10 cellular contexts compared by ENCODE assay signal in the genomic region with DNA sequence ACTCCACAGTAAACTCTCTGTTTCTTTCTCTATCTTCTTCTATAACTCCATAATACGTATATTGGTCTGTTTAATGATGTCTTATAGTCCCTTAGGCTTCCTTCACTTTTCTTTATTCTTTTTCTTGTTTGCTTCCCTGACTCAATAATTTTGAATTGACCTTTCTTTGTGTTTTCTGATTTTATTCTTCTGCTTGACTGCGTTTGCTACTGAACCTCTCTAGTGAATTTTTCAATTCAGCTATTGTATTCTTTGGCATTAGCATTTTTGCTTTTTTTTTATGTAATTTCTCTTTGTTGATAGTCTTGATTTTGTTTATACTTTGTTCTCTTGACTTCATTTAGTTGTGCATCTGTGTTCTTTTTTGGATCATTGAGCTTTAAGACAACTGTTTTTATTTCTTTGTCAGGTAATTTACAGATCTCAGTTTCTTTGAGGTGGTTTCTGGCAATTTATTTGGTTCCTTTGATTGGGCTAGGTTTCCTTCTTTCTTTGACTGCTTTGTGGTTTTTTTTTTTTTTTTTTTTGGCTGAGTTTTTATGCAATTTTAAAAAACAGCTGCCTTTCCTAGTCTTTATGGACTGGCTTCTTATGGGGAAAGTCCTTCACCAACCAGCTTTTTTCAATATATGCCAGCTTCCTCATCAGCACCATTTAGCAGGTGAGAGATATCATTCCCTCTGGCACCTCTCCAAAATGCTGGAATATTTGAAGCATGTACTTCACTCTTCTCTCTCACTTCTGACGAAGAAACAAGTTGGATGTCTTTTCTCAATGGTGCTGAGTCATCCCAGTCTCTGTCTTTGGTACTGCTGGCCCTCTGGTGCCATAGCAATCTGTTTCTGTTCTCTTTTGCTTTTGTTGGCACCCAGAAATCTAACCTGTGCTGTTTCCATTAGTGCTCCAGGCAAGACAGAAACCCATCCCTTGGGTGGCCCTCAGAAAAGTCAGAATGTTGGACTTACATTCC. TPM values are rescaled to one million over a fixed set of nuclear protein-coding genes. Genes with fewer than 3 reads are reported as not detected.
DNase-seq lines count a peak whose midpoint lies in the region; ATAC-seq and TF ChIP-seq lines count a peak whose summit lies in the region.
"Had no signal": no experiment of that assay in that cellular context is flagged by ENCODE, and none has a peak within 500 bp of the region (broad histone marks: within the 10 kb centered on the region; RNA-seq: fewer than 3 reads in every experiment).

No MANE protein-coding gene starts in this region.

- TF ChIP-seq CTCF in fibroblast of lung (conservative IDR thresholded peaks at IDR 0.05 in 1 of 2, IDR thresholded peaks at IDR 0.05 in 1 of 2; ENCODE audit: low read depth in 1 of 2, low read length in 2 of 2) (no peak), colonic mucosa (IDR thresholded peaks at IDR 0.05) (no peak), ascending aorta (IDR thresholded peaks at IDR 0.05) (no peak)

- intact Hi-C loops in colonic mucosa (cut with DNase I) (no loop called here), posterior vena cava (cut with DNase I) (no loop called here), ascending aorta (cut with DNase I) (no loop called here)

- H3K36me3 ChIP-seq in fibroblast of lung (ENCODE audit: control insufficient read depth, insufficient read depth, low read length) = no peaks in the 10 kb centered on the region
- no peaks in the 10 kb centered on the region for H3K36me3 ChIP-seq in colonic mucosa
- peaks cover 36 to 80% of the 10 kb centered on the region in 2 donors for H3K36me3 ChIP-seq in ascending aorta

- H3K9me3 ChIP-seq in fibroblast of lung (ENCODE audit: control insufficient read depth, insufficient read depth, low read depth, low read length) (no peaks in the 10 kb centered on the region), colonic mucosa (no peaks in the 10 kb centered on the region), ascending aorta (peaks cover 8 to 32% of the 10 kb centered on the region in 2 donors)

- no peaks in the 10 kb centered on the region for H4K20me1 ChIP-seq in fibroblast of lung (ENCODE audit: control insufficient read depth, extremely low read depth, insufficient read depth, low read length)

- H3K27me3 ChIP-seq in fibroblast of lung (ENCODE audit: control insufficient read depth, insufficient read depth, low read length) = no peaks in the 10 kb centered on the region
- H3K27me3 ChIP-seq in colonic mucosa = no peaks in the 10 kb centered on the region
- H3K27me3 ChIP-seq in ascending aorta = no peaks in the 10 kb centered on the region

- H3K4me3 ChIP-seq in fibroblast of lung (replicated peaks in 1 of 4; ENCODE audit: control extremely low read depth in 1 of 4, insufficient read depth in 1 of 4, low read depth in 3 of 4, low read length in 4 of 4) = no peak overlapping the region
- no peak overlapping the region for H3K4me3 ChIP-seq in colonic mucosa
- H3K4me3 ChIP-seq in ascending aorta = no peak overlapping the region

- DNase-seq in DMS53 treated with DMSO at 0.1 percent for 48 hours (lab: John Stamatoyannopoulos, UW; ENCODE audit: unreplicated experiment) (peak; percentile 11), HCEC 1CT (peak; percentile 49), RPMI7951 (ENCODE audit: low read depth) (peak; percentile 80), fibroblast of lung (ENCODE audit: low read depth in 2 of 2) (peak; percentile 19 to 41), colonic mucosa (no peak), posterior vena cava (ENCODE audit: low spot score) (no peak), ascending aorta (ENCODE audit: low spot score in 2 of 2) (no peak)
- DNase-seq: aorta, NCI-H187 treated with DMSO at 0.1 percent for 48 hours had no signal

- H3K9ac ChIP-seq in fibroblast of lung (ENCODE audit: insufficient read depth, low read length) = no peak overlapping the region
- H3K9ac ChIP-seq in colonic mucosa (ENCODE audit: low read depth in 2 of 2, low read length in 2 of 2) = no peak overlapping the region

- H3K27ac ChIP-seq in fibroblast of lung (ENCODE audit: insufficient read depth, low read length) = no peak overlapping the region
- H3K27ac ChIP-seq in colonic mucosa = no peak overlapping the region
- H3K27ac ChIP-seq in ascending aorta = no peak overlapping the region

- no peak overlapping the region for H2AFZ ChIP-seq in fibroblast of lung (ENCODE audit: low read length)

- no peak overlapping the region for H3K4me2 ChIP-seq in fibroblast of lung (ENCODE audit: extremely low read depth, insufficient read depth, low read length)

- H3K79me2 ChIP-seq in fibroblast of lung (ENCODE audit: control insufficient read depth, insufficient read depth, low read length) = no peaks in the 10 kb centered on the region

- no peaks in the 10 kb centered on the region for H3K4me1 ChIP-seq in fibroblast of lung (ENCODE audit: control insufficient read depth, extremely low read depth, insufficient read depth, low read length)
- H3K4me1 ChIP-seq in colonic mucosa = no peaks in the 10 kb centered on the region
- H3K4me1 ChIP-seq in ascending aorta = no peaks in the 10 kb centered on the region

- ATAC-seq in HG02870 (IDR thresholded peaks at IDR 0.05; ENCODE audit: unreplicated experiment) = no peak

RNA-seq across cellular contexts. Expression of a gene that starts 17.6 kb away (rescaled TPM):
- total RNA-seq in RPMI7951 (2014; rRNA removed; shearing (Covaris generic)) = 65.3 and 83.5 TPM in 2 replicates
- 38.5 and 43.1 TPM in 2 replicates for total RNA-seq in fibroblast of lung
- 12.6 and 18.0 TPM in 2 replicates for polyA plus RNA-seq in fibroblast of lung
- 16.2 and 24.3 TPM in 2 replicates for polyA plus RNA-seq in fibroblast of lung (2012)
- 0.15 TPM in 1 of 2 replicates, not detected in the other for polyA minus RNA-seq in fibroblast of lung (ENCODE audit: low replicate concordance)
- total RNA-seq in colonic mucosa = 10 to 100 TPM; 28.5 to 32.0 TPM
- total RNA-seq in posterior vena cava = 10 to 100 TPM; 37.4 to 41.0 TPM
- 28.0 TPM for total RNA-seq in ascending aorta

RNA-seq across cellular contexts. Expression of a gene that starts 21.3 kb away (rescaled TPM):
- total RNA-seq in RPMI7951 (2014; rRNA removed; shearing (Covaris generic)) = 10.1 and 10.7 TPM in 2 replicates
- total RNA-seq in fibroblast of lung (1.3 and 1.8 TPM in 2 replicates), colonic mucosa (not detected), posterior vena cava (1 to 10 TPM; 1.6 to 3.4 TPM), ascending aorta (not detected)
- 1.4 and 2.4 TPM in 2 replicates for polyA plus RNA-seq in fibroblast of lung
- 1.2 and 2.6 TPM in 2 replicates for polyA plus RNA-seq in fibroblast of lung (2012)
- 0.15 TPM in 1 of 2 replicates, not detected in the other for polyA minus RNA-seq in fibroblast of lung (ENCODE audit: low replicate concordance)

Comparison
In these comparisons a context has a peak if more than half of its experiments do, and no peak if none do; other contexts are left out.
1. DNase-seq: peak in DMS53 treated with DMSO at 0.1 percent for 48 hours (single experiment), HCEC 1CT (single experiment), RPMI7951 (single experiment) and fibroblast of lung (2 of 2); none in colonic mucosa (single experiment), posterior vena cava (single experiment) and ascending aorta (0 of 2).